8 cellular contexts compared by ENCODE assay signal in the genomic region with DNA sequence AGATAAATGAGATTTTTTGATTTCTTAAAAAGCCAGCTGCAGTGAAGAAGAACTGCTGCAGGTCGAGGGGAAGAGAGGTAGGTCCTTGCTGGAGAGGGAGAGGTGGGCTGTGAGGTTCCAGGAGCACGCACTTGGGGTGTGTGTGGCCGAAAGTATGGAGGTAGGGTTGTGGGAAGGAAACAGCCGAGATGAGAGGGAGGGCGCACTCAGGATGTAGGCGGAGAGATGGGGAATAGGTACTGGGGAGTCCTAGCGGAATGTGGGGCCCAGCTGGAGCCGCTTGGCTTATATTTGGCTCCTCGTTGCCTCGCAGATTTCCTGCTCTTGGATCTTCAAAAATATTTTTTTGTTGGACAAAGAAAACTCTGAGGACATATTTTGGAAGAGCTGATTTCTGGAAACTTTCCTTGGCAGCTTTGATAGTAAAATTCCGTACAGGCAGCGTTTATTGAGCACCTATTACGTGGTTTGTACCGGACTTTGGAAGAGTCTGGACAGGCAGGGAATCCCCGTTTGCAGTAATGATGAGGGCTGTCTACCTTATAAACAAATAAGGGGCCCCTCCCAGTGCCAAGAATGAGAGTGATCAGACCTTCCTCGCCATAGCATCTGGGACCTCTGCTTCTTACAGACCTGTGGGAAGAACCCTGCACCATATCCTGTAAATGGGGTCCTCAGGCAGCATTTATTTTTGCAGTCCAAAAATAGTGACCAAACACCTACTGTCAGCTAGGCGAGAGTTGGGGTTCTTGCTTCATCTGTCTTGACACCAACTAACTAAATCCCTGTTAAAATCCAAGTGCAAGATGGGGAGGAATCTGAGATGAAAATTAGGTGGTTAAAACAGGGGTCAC. TPM values are rescaled to one million over a fixed set of nuclear protein-coding genes. Genes with fewer than 3 reads are reported as not detected.
A peak's percentile ranks its signal among the peaks of the same experiment; 100 is the strongest.
DNase-seq lines count a peak whose midpoint lies in the region; ATAC-seq, FAIRE-seq and TF ChIP-seq lines count a peak whose summit lies in the region.

No MANE protein-coding gene starts in this region.

- ATAC-seq in HCT116, result no peak
- no peak for ATAC-seq in activated CD8-positive, alpha-beta T cell treated with anti-CD3 and anti-CD28 coated beads for 36 hours

- H3K9me3 ChIP-seq in HCT116 (ENCODE audit: control insufficient read depth in 1 of 2, insufficient read depth in 1 of 2, low read depth in 1 of 2, low read length in 2 of 2) (no peaks in the 10 kb centered on the region), iPS-18c (ENCODE audit: control insufficient read depth, insufficient read depth, low read length) (peaks cover 2% of the 10 kb centered on the region), subcutaneous abdominal adipose tissue (ENCODE audit: control insufficient read depth in 5 of 5, low read length in 5 of 5) (no peaks in the 10 kb centered on the region)

- H4K20me1 ChIP-seq in HCT116 (ENCODE audit: insufficient read depth), result no peaks in the 10 kb centered on the region

- POLR2A ChIA-PET in AG04449 (lab: Yijun Ruan, JAX) (no interaction called here), HCT116 (lab: Charles Lee) (no interaction called here)
- POLR2A ChIA-PET in activated CD8-positive, alpha-beta T cell treated with anti-CD3 and anti-CD28 coated beads for 36 hours (lab: Charles Lee), result interaction anchor here (0.7 to 3.2 kb wide), 9 partner anchors 13 to 123 kb away, joined by 3 to 21 read pairs (median 3); no protein-coding TSS in a partner anchor

- H3K4me3 ChIP-seq in AG04449 (ENCODE audit: low read depth, low read length) (peak overlapping the region; percentile 69), HCT116 (replicated peaks in 1 of 2; ENCODE audit: low read depth in 1 of 2, low read length in 2 of 2) (peak overlapping the region; percentile 71 to 74), iPS-18c (ENCODE audit: insufficient read depth, low read depth, low read length) (peak overlapping the region; percentile 89), subcutaneous abdominal adipose tissue (ENCODE audit: low read depth in 1 of 5, low read length in 5 of 5) (peak overlapping the region; percentile 74 to 88 (median 78))

- H3K27ac ChIP-seq in HCT116 (ENCODE audit: low read depth, low read length), result no peak overlapping the region
- peak overlapping the region; percentile 76 for H3K27ac ChIP-seq in subcutaneous abdominal adipose tissue (ENCODE audit: low read depth, low read length)

- H3K27me3 ChIP-seq in HCT116 (ENCODE audit: insufficient read depth, low read length) (no peaks in the 10 kb centered on the region), subcutaneous abdominal adipose tissue (ENCODE audit: control insufficient read depth in 5 of 5, insufficient read depth in 4 of 5, low read length in 5 of 5) (no peaks in the 10 kb centered on the region)

- peaks cover 4 to 19% of the 10 kb centered on the region in 2 experiments; a peak in 3 of 4 replicates for H3K4me1 ChIP-seq in HCT116 (ENCODE audit: control insufficient read depth in 1 of 2, insufficient read depth in 2 of 2, low read length in 2 of 2)
- H3K4me1 ChIP-seq in subcutaneous abdominal adipose tissue (ENCODE audit: control insufficient read depth in 5 of 5, insufficient read depth in 5 of 5, low read length in 5 of 5), result peaks cover 6 to 40% (median 34%) of the 10 kb centered on the region in 5 donors

- CTCF ChIA-PET in AG04449 (lab: Yijun Ruan, JAX) (interaction anchor here (0.8 to 3.2 kb wide), 7 partner anchors 8 to 165 kb away, joined by 3 to 20 read pairs (median 3); no protein-coding TSS in a partner anchor), HCT116 (lab: Charles Lee) (interaction anchor here (0.9 to 1.0 kb wide), 2 partner anchors 18 to 20 kb away, joined by 3 read pairs; no protein-coding TSS in a partner anchor)
- CTCF ChIA-PET in activated CD8-positive, alpha-beta T cell treated with anti-CD3 and anti-CD28 coated beads for 36 hours (lab: Charles Lee), result interaction anchor here (0.8 to 3.6 kb wide), 9 partner anchors 9 to 339 kb away, joined by 3 to 31 read pairs (median 4); no protein-coding TSS in a partner anchor

- BruUV-seq in HCT116 (replicated peaks; lab: Mats Ljungman, UMichigan), result TSS peak; percentile 51

- FAIRE-seq in D721Med (lab: Jason Lieb, UNC), result no peak

- H3K9ac ChIP-seq in HCT116 (ENCODE audit: low read length) (peak overlapping the region; percentile 64), subcutaneous abdominal adipose tissue (ENCODE audit: low read length in 5 of 5) (peak overlapping the region in 3 of 5 donors; percentile 41 to 77 (median 64))

- peak overlapping the region; percentile 87 for H3K4me3 Mint-ChIP-seq in activated CD8-positive, alpha-beta T cell treated with anti-CD3 and anti-CD28 coated beads for 36 hours

- H3K36me3 Mint-ChIP-seq in activated CD8-positive, alpha-beta T cell treated with anti-CD3 and anti-CD28 coated beads for 36 hours (ENCODE audit: low read depth), result peaks cover 15% of the 10 kb centered on the region

- DNase-seq in AG04449 (ENCODE audit: low read depth, low spot score), result no peak
- DNase-seq in HCT116 (ENCODE audit: low read depth, low spot score), result no peak
- no peak for DNase-seq in activated CD8-positive, alpha-beta T cell treated with anti-CD3 and anti-CD28 coated beads for 36 hours
- no peak for DNase-seq in D721Med (ENCODE audit: insufficient read length, low spot score)
- DNase-seq in NCI-H1694 (lab: John Stamatoyannopoulos, UW), result no peak
- DNase-seq in SK-N-DZ (ENCODE audit: low spot score), result no peak

- H3K4me1 Mint-ChIP-seq in activated CD8-positive, alpha-beta T cell treated with anti-CD3 and anti-CD28 coated beads for 36 hours (ENCODE audit: low read depth), result peaks cover 41% of the 10 kb centered on the region

- TF ChIP-seq CTCF in AG04449 (IDR thresholded peaks at IDR 0.05; ENCODE audit: insufficient read depth, low read length, missing control alignments) (no peak), HCT116 (IDR thresholded peaks at IDR 0.05 in 2 of 3, conservative IDR thresholded peaks at IDR 0.05 in 1 of 3; ENCODE audit: borderline replicate concordance in 1 of 3, insufficient read depth in 1 of 3, low read depth in 2 of 3, low read length in 2 of 3) (no peak), D721Med (IDR thresholded peaks at IDR 0.05; ENCODE audit: insufficient read depth, missing control alignments) (no peak)
- TF ChIP-seq CTCF in activated CD8-positive, alpha-beta T cell treated with anti-CD3 and anti-CD28 coated beads for 36 hours (IDR thresholded peaks at IDR 0.05), result no peak

- peak overlapping the region; percentile 88 for H3K27ac Mint-ChIP-seq in activated CD8-positive, alpha-beta T cell treated with anti-CD3 and anti-CD28 coated beads for 36 hours

- RAD21 ChIA-PET in HCT116 (lab: Charles Lee; ENCODE audit: low non-redundant PET in 1 of 2, low total read pairs in 2 of 2, uncharacterized antibody in 2 of 2, unreplicated experiment in 2 of 2), result no interaction called here

- no peaks in the 10 kb centered on the region for H3K9me3 Mint-ChIP-seq in activated CD8-positive, alpha-beta T cell treated with anti-CD3 and anti-CD28 coated beads for 36 hours

- peak overlapping the region; percentile 93 for H3K4me2 ChIP-seq in HCT116 (ENCODE audit: low read length)

- intact Hi-C loops in HCT116 (cut with micrococcal nuclease), result no loop called here
- intact Hi-C loops in activated CD8-positive, alpha-beta T cell treated with anti-CD3 and anti-CD28 coated beads for 36 hours (cut with micrococcal nuclease), result loop anchor here (10.0 kb wide), 1 partner anchor 62 kb away; no protein-coding TSS in a partner anchor

- H3K9me2 ChIP-seq in HCT116 (ENCODE audit: insufficient read depth), result no peaks in the 10 kb centered on the region

- H3K79me2 ChIP-seq in HCT116 (ENCODE audit: insufficient read depth, low read length), result no peaks in the 10 kb centered on the region

- H3K27me3 Mint-ChIP-seq in activated CD8-positive, alpha-beta T cell treated with anti-CD3 and anti-CD28 coated beads for 36 hours, result no peaks in the 10 kb centered on the region

- H3K36me3 ChIP-seq in HCT116 (ENCODE audit: control insufficient read depth in 1 of 2, insufficient read depth in 2 of 2, low read length in 2 of 2) (no peaks in the 10 kb centered on the region), subcutaneous abdominal adipose tissue (ENCODE audit: control insufficient read depth in 5 of 5, insufficient read depth in 5 of 5, low read length in 5 of 5) (no peaks in the 10 kb centered on the region)

- H2AFZ ChIP-seq in HCT116 (ENCODE audit: low read depth, low read length, poor library complexity, severe bottlenecking), result peak overlapping the region; percentile 31

- TF ChIP-seq RAD21 in HCT116 (IDR thresholded peaks at IDR 0.05; ENCODE audit: low read depth), result no peak

- no peak for TF ChIP-seq POLR2A in HCT116 (IDR thresholded peaks at IDR 0.05; ENCODE audit: borderline replicate concordance, extremely low read depth, insufficient read depth, insufficient read length)

TF ChIP-seq in HCT116, 20 proteins besides CTCF, POLR2A, EP300 and RAD21 (continues in another document):
- TF ChIP-seq YY1 (IDR thresholded peaks at IDR 0.05; ENCODE audit: extremely low read depth, insufficient replicate concordance, low read depth, low read length) (no peak), SIN3A (IDR thresholded peaks at IDR 0.05; ENCODE audit: low read depth) (no peak), EZH2phosphoT487 (IDR thresholded peaks at IDR 0.05; ENCODE audit: borderline replicate concordance) (no peak), POLR2AphosphoS5 (IDR thresholded peaks at IDR 0.05; ENCODE audit: low read depth, low read length) (no peak)

RNA-seq across cellular contexts. Expression of a gene that starts 1.5 kb away (rescaled TPM):
- 15.0 TPM for total RNA-seq in HCT116 (2021; ENCODE audit: unreplicated experiment)
- polyA plus RNA-seq in HCT116 (2012), result 9.2 and 11.5 TPM in 2 replicates
- 10 to 100 TPM; 26.3 to 27.5 TPM for total RNA-seq in activated CD8-positive, alpha-beta T cell treated with anti-CD3 and anti-CD28 coated beads for 36 hours
- polyA plus RNA-seq in SK-N-DZ (2014; cell fraction: cytosol; rRNA removed), result 12.5 and 12.7 TPM in 2 replicates
- 9.5 TPM in 2 replicates for polyA plus RNA-seq in SK-N-DZ (2014; cell fraction: nucleus; rRNA removed)
